Comparison of ENCODE assay signal across 2 cellular contexts in the genomic region with DNA sequence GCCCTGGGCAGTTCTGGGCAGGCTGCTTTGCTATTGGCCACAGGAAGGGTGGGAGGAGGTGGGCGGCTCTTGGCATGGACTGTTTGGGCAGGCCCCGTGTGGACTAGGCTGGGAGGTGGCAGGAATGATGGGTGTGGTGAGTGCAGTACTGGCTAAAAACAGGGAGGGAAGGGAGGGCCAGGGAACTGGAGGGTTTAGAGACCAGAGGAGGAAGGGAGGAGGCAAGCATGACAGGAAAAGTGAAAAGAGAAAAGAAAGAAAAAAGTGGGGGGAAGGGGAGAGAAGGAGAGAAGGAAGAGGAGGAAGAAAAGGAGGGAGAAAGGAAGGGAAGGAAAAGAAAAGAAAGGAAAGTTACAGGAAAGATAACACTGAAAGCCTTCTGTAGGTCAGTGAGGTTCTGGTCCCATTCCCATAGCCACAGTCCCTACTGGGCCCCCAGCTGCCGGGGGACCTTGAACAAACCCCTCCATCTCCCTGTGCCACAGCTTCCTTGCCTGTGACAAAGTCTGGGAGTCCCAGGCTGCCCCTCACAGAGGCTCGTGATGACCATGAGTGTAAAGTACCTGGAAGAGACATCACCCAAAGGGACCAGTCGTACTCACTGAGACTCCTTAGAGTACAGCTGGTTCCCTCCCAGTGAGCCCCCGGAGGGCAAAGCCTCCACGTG.
TF ChIP-seq lines count a peak whose summit lies in the region.

No MANE protein-coding gene starts in this region.

TF ChIP-seq in IMR-90, 13 proteins besides CTCF, POLR2A, EP300 and RAD21:
- TF ChIP-seq MAFK (IDR thresholded peaks at IDR 0.05; ENCODE audit: low read depth, low read length) = no peak
- TF ChIP-seq, protein P1, sequence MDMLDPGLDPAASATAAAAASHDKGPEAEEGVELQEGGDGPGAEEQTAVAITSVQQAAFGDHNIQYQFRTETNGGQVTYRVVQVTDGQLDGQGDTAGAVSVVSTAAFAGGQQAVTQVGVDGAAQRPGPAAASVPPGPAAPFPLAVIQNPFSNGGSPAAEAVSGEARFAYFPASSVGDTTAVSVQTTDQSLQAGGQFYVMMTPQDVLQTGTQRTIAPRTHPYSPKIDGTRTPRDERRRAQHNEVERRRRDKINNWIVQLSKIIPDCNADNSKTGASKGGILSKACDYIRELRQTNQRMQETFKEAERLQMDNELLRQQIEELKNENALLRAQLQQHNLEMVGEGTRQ (IDR thresholded peaks at IDR 0.05; ENCODE audit: low read depth, low read length) = no peak
- no peak for TF ChIP-seq SMC3 (IDR thresholded peaks at IDR 0.05; ENCODE audit: low read depth, low read length)
- no peak for TF ChIP-seq ELK1 (IDR thresholded peaks at IDR 0.05; ENCODE audit: borderline replicate concordance, low read depth, low read length)
- TF ChIP-seq MAZ (IDR thresholded peaks at IDR 0.05; ENCODE audit: borderline replicate concordance, low read depth, low read length) = no peak
- TF ChIP-seq CHD1 (IDR thresholded peaks at IDR 0.05; ENCODE audit: low read depth, low read length) = no peak
- no peak for TF ChIP-seq RFX5 (IDR thresholded peaks at IDR 0.05; ENCODE audit: low read depth, low read length)
- no peak for TF ChIP-seq BHLHE40 (IDR thresholded peaks at IDR 0.05; ENCODE audit: low read depth, low read length)
- no peak for TF ChIP-seq CEBPB (IDR thresholded peaks at IDR 0.05; ENCODE audit: low read depth, low read length)
- no peak for TF ChIP-seq FOS (IDR thresholded peaks at IDR 0.05; ENCODE audit: low read depth, low read length)
- TF ChIP-seq NFE2L2 (IDR thresholded peaks at IDR 0.05; ENCODE audit: low read depth, low read length) = no peak

TF ChIP-seq in endothelial cell of umbilical vein, 7 proteins besides CTCF, POLR2A, EP300 and RAD21:
- TF ChIP-seq POLR2AphosphoS5 (IDR thresholded peaks at IDR 0.05; ENCODE audit: insufficient read depth, low read depth, low read length) = no peak
- no peak for TF ChIP-seq MYC (IDR thresholded peaks at IDR 0.05; ENCODE audit: low read depth, low read length)
- no peak for TF ChIP-seq JUN (IDR thresholded peaks at IDR 0.05; ENCODE audit: borderline replicate concordance, insufficient read depth, insufficient read length, low read depth)
- TF ChIP-seq MAX (IDR thresholded peaks at IDR 0.05; ENCODE audit: insufficient read depth, insufficient read length) = no peak
- TF ChIP-seq EZH2 (IDR thresholded peaks at IDR 0.05; ENCODE audit: borderline replicate concordance, low read depth, low read length, severe bottlenecking) = no peak
- no peak for TF ChIP-seq GATA2 (IDR thresholded peaks at IDR 0.05; ENCODE audit: insufficient read depth, insufficient read length, low read depth, low read length)
- no peak for TF ChIP-seq FOS (IDR thresholded peaks at IDR 0.05; ENCODE audit: borderline replicate concordance, insufficient read depth, low read length)
TF ChIP-seq in endothelial cell of umbilical vein: peak in this region for 0.
